Comparison of ENCODE assay signal across 1 cellular context in the genomic region with DNA sequence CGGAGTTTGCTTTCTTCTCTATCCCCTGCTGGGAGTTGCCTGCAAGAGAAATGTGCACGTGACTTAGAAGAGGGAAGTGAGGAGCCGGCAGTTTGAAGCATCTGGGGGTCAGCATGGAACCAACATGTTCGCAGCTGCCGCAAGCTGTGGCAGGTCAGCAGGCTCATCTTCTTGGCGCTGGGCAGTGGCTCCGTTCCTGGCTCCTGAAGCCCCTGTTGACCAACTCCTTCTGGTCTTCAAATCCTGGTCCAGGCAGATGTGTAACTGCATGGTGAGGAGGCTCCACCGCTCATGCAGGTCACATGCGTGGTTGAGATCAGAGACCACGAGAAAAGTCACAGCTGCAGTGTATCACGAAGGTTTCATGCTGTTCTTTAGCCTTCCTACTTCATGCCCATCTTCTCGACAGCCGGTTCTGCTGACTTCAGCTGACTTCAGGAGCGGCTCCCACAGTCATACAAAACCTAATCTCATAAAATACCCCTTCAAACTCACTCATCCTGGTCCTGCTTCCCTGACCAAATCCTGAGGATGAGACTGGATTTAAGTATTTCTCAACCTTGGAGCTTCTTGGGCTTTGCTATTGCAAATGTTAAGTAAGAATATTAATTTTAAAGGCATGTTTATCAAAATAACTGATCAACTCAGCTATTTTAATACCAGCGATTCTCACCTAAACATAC.
TF ChIP-seq lines count a peak whose summit lies in the region.

No MANE protein-coding gene starts in this region.

TF ChIP-seq in IMR-90, 13 proteins besides CTCF, POLR2A, EP300 and RAD21:
- no peak for TF ChIP-seq SMC3 (IDR thresholded peaks at IDR 0.05; ENCODE audit: low read depth, low read length)
- no peak for TF ChIP-seq MXI1 (IDR thresholded peaks at IDR 0.05; ENCODE audit: borderline replicate concordance, low read depth, low read length)
- no peak for TF ChIP-seq NFE2L2 (IDR thresholded peaks at IDR 0.05; ENCODE audit: low read depth, low read length)
- no peak for TF ChIP-seq RFX5 (IDR thresholded peaks at IDR 0.05; ENCODE audit: low read depth, low read length)
- TF ChIP-seq CHD1 (IDR thresholded peaks at IDR 0.05; ENCODE audit: low read depth, low read length): no peak
- no peak for TF ChIP-seq MAZ (IDR thresholded peaks at IDR 0.05; ENCODE audit: borderline replicate concordance, low read depth, low read length)
- TF ChIP-seq ELK1 (IDR thresholded peaks at IDR 0.05; ENCODE audit: borderline replicate concordance, low read depth, low read length): no peak
- TF ChIP-seq CEBPB (IDR thresholded peaks at IDR 0.05; ENCODE audit: low read depth, low read length): no peak
- TF ChIP-seq BHLHE40 (IDR thresholded peaks at IDR 0.05; ENCODE audit: low read depth, low read length): no peak
- no peak for TF ChIP-seq FOS (IDR thresholded peaks at IDR 0.05; ENCODE audit: low read depth, low read length)
- TF ChIP-seq USF2 (IDR thresholded peaks at IDR 0.05; ENCODE audit: low read depth, low read length): no peak
